1 cellular context compared by ENCODE assay signal in genomic region chr6:111900731-111901130, GRCh38.
TF ChIP-seq lines count a peak whose summit lies in the region.

No MANE protein-coding gene starts in this region.

TF ChIP-seq in GM23338, 12 proteins besides CTCF, POLR2A, EP300 and RAD21 (continued from another document):
- TF ChIP-seq, protein P1, sequence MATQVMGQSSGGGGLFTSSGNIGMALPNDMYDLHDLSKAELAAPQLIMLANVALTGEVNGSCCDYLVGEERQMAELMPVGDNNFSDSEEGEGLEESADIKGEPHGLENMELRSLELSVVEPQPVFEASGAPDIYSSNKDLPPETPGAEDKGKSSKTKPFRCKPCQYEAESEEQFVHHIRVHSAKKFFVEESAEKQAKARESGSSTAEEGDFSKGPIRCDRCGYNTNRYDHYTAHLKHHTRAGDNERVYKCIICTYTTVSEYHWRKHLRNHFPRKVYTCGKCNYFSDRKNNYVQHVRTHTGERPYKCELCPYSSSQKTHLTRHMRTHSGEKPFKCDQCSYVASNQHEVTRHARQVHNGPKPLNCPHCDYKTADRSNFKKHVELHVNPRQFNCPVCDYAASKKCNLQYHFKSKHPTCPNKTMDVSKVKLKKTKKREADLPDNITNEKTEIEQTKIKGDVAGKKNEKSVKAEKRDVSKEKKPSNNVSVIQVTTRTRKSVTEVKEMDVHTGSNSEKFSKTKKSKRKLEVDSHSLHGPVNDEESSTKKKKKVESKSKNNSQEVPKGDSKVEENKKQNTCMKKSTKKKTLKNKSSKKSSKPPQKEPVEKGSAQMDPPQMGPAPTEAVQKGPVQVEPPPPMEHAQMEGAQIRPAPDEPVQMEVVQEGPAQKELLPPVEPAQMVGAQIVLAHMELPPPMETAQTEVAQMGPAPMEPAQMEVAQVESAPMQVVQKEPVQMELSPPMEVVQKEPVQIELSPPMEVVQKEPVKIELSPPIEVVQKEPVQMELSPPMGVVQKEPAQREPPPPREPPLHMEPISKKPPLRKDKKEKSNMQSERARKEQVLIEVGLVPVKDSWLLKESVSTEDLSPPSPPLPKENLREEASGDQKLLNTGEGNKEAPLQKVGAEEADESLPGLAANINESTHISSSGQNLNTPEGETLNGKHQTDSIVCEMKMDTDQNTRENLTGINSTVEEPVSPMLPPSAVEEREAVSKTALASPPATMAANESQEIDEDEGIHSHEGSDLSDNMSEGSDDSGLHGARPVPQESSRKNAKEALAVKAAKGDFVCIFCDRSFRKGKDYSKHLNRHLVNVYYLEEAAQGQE (IDR thresholded peaks at IDR 0.05; ENCODE audit: unreplicated experiment), result no peak
- TF ChIP-seq EZH2 (IDR thresholded peaks at IDR 0.05; ENCODE audit: low read depth, unreplicated experiment) (no peak), ZNF462 (CRISPR knock-in tag; IDR thresholded peaks at IDR 0.05) (no peak)
